Comparison of ENCODE assay signal across 8 cellular contexts in the genomic region with DNA sequence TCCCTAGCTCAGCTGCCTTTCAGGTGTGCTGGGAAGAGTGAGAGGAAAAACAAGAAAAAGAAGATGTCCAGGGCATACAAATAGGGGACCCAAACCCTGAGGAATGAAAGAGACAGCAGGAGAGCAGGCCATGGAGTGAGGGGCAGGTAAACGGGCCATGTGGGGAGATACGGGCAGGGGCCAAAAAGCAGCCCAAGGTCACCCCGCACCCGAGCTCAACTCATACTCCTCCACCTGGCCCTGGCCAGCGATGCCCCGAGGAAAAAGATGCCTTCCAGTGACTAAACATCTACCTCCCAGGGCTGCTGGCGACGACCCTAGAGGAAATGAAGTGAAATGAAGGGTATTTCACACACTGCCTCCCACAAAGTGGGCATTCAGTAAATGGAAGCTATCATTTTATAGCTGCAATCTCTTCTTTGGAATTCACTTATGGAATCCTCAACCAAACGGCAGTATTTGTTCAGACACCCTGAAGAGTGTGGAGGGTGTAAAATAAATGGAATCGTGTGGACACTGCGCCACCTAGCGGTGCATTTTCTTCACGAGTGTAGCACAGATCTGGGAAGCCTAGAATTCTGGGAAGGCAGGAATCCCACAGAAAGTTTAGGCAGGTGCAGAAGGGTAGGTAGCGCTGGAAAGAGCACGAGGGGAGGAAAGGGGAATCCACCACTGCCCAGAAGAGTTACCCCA. TPM values are rescaled to one million over a fixed set of nuclear protein-coding genes. Genes with fewer than 3 reads are reported as not detected.
A peak's percentile ranks its signal among the peaks of the same experiment; 100 is the strongest.
DNase-seq lines count a peak whose midpoint lies in the region; ATAC-seq and TF ChIP-seq lines count a peak whose summit lies in the region.

No MANE protein-coding gene starts in this region.

- no peak overlapping the region for H3K27ac Mint-ChIP-seq in glutamatergic neuron (ENCODE audit: unreplicated experiment)

- no TSS peak for BruUV-seq in PC-3 (replicated peaks; lab: Mats Ljungman, UMichigan)

- intact Hi-C loops in PC-3 (cut with micrococcal nuclease), result loop anchor here (2.0 to 5.0 kb wide), 3 partner anchors 74 to 821 kb away; no protein-coding TSS in a partner anchor

- H2AFZ ChIP-seq in PC-3 (ENCODE audit: low read length) (no peak overlapping the region), parathyroid adenoma (no peak overlapping the region)

- in situ Hi-C loops in Caki2 (cut with HindIII; ENCODE audit: low pct_unique_long_range_greater_than_20kb, low sequenced_read_pairs), result no loop called here

- H3K36me3 Mint-ChIP-seq in glutamatergic neuron (ENCODE audit: unreplicated experiment), result no peaks in the 10 kb centered on the region

- H3K9me2 ChIP-seq in PC-3 (replicated peaks; ENCODE audit: low read length), result no peaks in the 10 kb centered on the region

- H3F3A ChIP-seq in PC-3 (ENCODE audit: low read length, unreplicated experiment), result no peaks in the 10 kb centered on the region

- H3K27me3 Mint-ChIP-seq in glutamatergic neuron (ENCODE audit: unreplicated experiment), result peaks cover 2% of the 10 kb centered on the region

- H3K4me1 ChIP-seq in PC-3 (ENCODE audit: insufficient read depth, low read length) (peaks cover 9% of the 10 kb centered on the region; the same call in 1 of the 2 replicates), parathyroid adenoma (no peaks in the 10 kb centered on the region)

- ATAC-seq in PC-3 (peak; percentile 83), GM18861 (IDR thresholded peaks at IDR 0.05; ENCODE audit: unreplicated experiment) (no peak), GM21367 (IDR thresholded peaks at IDR 0.05; ENCODE audit: unreplicated experiment) (no peak)

- no peaks in the 10 kb centered on the region for H3K4me1 Mint-ChIP-seq in glutamatergic neuron (ENCODE audit: low read depth, unreplicated experiment)

- H3K9ac ChIP-seq in PC-3 (ENCODE audit: low read length) (no peak overlapping the region), parathyroid adenoma (no peak overlapping the region)

- no peaks in the 10 kb centered on the region for H3K79me2 ChIP-seq in PC-3 (ENCODE audit: low read length)
- peaks cover 2% of the 10 kb centered on the region for H3K79me2 ChIP-seq in parathyroid adenoma

- 0 out of 2 replicates have a peak, but pooled peaks cover 13% of the 10 kb centered on the region for H4K20me1 ChIP-seq in PC-3 (ENCODE audit: low read length)

- no peaks in the 10 kb centered on the region for H3K9me3 Mint-ChIP-seq in glutamatergic neuron (ENCODE audit: unreplicated experiment)

- H3K27me3 ChIP-seq in PC-3 (ENCODE audit: low read length) (no peaks in the 10 kb centered on the region), parathyroid adenoma (ENCODE audit: control insufficient read depth, insufficient read depth, low read length) (no peaks in the 10 kb centered on the region)

- H3K9me3 ChIP-seq in PC-3 (ENCODE audit: low read length) (no peaks in the 10 kb centered on the region), parathyroid adenoma (ENCODE audit: control insufficient read depth, low read length) (no peaks in the 10 kb centered on the region)

- no peak overlapping the region for H3K4me3 Mint-ChIP-seq in glutamatergic neuron (ENCODE audit: unreplicated experiment)

- no peak overlapping the region for H3K27ac ChIP-seq in PC-3 (ENCODE audit: low read length)
- H3K27ac ChIP-seq in parathyroid adenoma, result no peak overlapping the region

- CTCF ChIA-PET in PC-3 (lab: Charles Lee), result no interaction called here

- DNase-seq in Caki2 (ENCODE audit: low read depth) (peak; percentile 40), HFF-Myc (ENCODE audit: extremely low read depth, low read depth) (peak; percentile 59), PC-3 (peak; percentile 83), glutamatergic neuron (peak; percentile 88)
- peak; percentile 39 for DNase-seq in activated naive CD4-positive, alpha-beta T cell treated with anti-CD3 and anti-CD28 coated beads, Interleukin-2, amount 50 U/mL, for 16 hours

- H3K4me2 ChIP-seq in PC-3 (ENCODE audit: low read length), result no peak overlapping the region
- no peak overlapping the region for H3K4me2 ChIP-seq in parathyroid adenoma (ENCODE audit: low read length)

- H3K36me3 ChIP-seq in PC-3 (ENCODE audit: low read depth, low read length) (peaks cover 75% of the 10 kb centered on the region), parathyroid adenoma (ENCODE audit: control insufficient read depth, insufficient read depth, low read length) (no peaks in the 10 kb centered on the region)

- TF ChIP-seq CTCF in HFF-Myc (IDR thresholded peaks at IDR 0.05; ENCODE audit: low read depth, low read length, missing control alignments) (peak; percentile 83), PC-3 (conservative IDR thresholded peaks at IDR 0.05; ENCODE audit: low read depth, low read length) (peak; percentile 98), glutamatergic neuron (IDR thresholded peaks at IDR 0.05; ENCODE audit: partially characterized antibody, unreplicated experiment) (peak; percentile 93), parathyroid adenoma (IDR thresholded peaks at IDR 0.05) (peak; percentile 86)

- POLR2A ChIA-PET in PC-3 (lab: Charles Lee; ENCODE audit: unreplicated experiment), result no interaction called here

- H3K4me3 ChIP-seq in HFF-Myc (replicated peaks; ENCODE audit: low read depth, low read length) (no peak overlapping the region), PC-3 (ENCODE audit: low read length) (no peak overlapping the region), parathyroid adenoma (ENCODE audit: low read depth, low read length) (no peak overlapping the region)

RNA-seq across cellular contexts. Expression of gene ELAC2, which starts 14.9 kb away (rescaled TPM):
- total RNA-seq in Caki2 (2014; rRNA removed; shearing (Covaris generic); ENCODE audit: low replicate concordance), result 48.0 and 63.7 TPM in 2 replicates
- total RNA-seq in PC-3 (2014; rRNA removed) (270 and 290 TPM in 2 replicates), glutamatergic neuron (ENCODE audit: unreplicated experiment) (65.7 TPM)
